8 cellular contexts compared by ENCODE assay signal in the genomic region with DNA sequence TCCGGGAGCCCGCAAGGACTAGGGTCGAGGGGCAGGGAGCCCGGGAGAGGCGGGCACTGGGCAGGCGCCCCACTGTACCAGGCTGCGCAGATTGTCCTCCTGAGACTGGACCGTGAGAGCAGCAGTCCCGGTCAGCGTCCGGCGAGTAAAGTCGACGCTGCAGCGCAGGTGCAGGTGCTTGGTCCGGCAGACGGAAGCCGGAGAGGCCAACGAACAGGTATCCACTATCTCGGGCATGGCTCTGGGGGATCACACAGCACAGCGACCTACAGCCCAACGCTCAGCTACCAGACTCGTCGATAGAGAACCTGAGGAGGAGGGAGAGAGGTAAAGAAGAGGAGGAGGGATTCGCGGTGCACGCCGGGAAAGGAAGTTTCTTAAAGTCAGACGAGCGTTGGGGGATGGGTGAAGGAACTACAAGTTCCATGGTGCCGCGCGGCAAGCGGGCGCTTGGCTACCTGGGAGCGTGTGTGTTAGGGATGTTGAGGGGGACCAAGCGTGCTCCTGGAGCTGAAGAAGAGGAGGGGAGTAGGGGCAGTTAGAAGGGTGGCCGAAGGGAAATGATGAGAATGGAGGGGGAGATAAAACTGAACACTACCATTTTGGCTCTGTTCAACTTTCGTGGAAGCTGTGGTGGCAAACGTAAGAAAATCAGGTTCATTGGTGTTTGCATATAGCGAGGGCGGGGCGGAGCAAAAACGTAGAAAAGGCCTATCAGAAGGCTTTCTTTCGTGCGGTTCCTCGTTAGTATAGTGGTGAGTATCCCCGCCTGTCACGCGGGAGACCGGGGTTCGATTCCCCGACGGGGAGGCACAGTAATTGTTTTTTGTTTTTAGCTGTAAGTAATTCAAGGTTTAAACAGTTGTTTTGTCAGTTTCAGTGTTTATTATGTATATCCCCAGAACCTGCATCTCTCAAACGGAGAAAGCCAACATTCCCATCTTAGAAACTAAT. TPM values are rescaled to one million over a fixed set of nuclear protein-coding genes. Genes with fewer than 3 reads are reported as not detected.
DNase-seq lines count a peak whose midpoint lies in the region; ATAC-seq and TF ChIP-seq lines count a peak whose summit lies in the region.

LTA4H (minus strand) TSS at position 305 of the 954 bp plus-strand sequence; CDS start at position 237, 68 bp downstream.

- TF ChIP-seq POLR2A in adrenal gland (IDR thresholded peaks at IDR 0.05): peak; percentile 89 to 95
- peak in 3 of 4 donors; percentile 60 to 96 (median 92) for TF ChIP-seq POLR2A in upper lobe of left lung (IDR thresholded peaks at IDR 0.05)

- in situ Hi-C loops in GM13976 (cut with MboI; ENCODE audit: low sequenced_read_pairs, unreplicated experiment): no loop called here

- H3K36me3 ChIP-seq in adrenal gland (replicated peaks in 1 of 2) (no peaks in the 10 kb centered on the region), heart right ventricle (no peaks in the 10 kb centered on the region), upper lobe of left lung (no peaks in the 10 kb centered on the region)

- H3K27me3 ChIP-seq in adrenal gland (no peaks in the 10 kb centered on the region), heart right ventricle (no peaks in the 10 kb centered on the region), upper lobe of left lung (no peaks in the 10 kb centered on the region)

- H3K4me3 ChIP-seq in adrenal gland: peak within 1 kb of the TSS; percentile 75 to 92 (median 84)
- H3K4me3 ChIP-seq in heart right ventricle: peak within 1 kb of the TSS; percentile 60 to 97 (median 88)
- H3K4me3 ChIP-seq in upper lobe of left lung: peak within 1 kb of the TSS; percentile 77 to 95 (median 84)

- 0% methylated on average over 41 to 55 of the region's 55 CpGs for WGBS in adrenal gland, 4 donors
- WGBS in heart right ventricle, 2 donors: 0 to 1% methylated on average over 55 of the region's 55 CpGs
- WGBS in upper lobe of left lung, 2 donors: 0 to 1% methylated on average over 53 to 55 of the region's 55 CpGs

- H3K4me1 ChIP-seq in adrenal gland (replicated peaks in 1 of 2) (peaks cover 21 to 32% of the 10 kb centered on the region in 2 donors), heart right ventricle (peaks cover 0 to 50% (median 20%) of the 10 kb centered on the region in 9 donors), upper lobe of left lung (peaks cover 0 to 35% (median 19%) of the 10 kb centered on the region in 4 donors)

- TF ChIP-seq CTCF in GM13976 (IDR thresholded peaks at IDR 0.05; ENCODE audit: borderline replicate concordance, control extremely low read depth, extremely low read depth, insufficient read depth, missing control alignments): no peak
- no peak for TF ChIP-seq CTCF in adrenal gland (IDR thresholded peaks at IDR 0.05)
- no peak for TF ChIP-seq CTCF in heart right ventricle (IDR thresholded peaks at IDR 0.05)
- peak in 1 of 6 experiments; percentile 19 for TF ChIP-seq CTCF in upper lobe of left lung (IDR thresholded peaks at IDR 0.05)

- peak in 1 of 4 donors; percentile 4 for TF ChIP-seq EP300 in upper lobe of left lung (IDR thresholded peaks at IDR 0.05)

- H3K9me3 ChIP-seq in adrenal gland (replicated peaks in 1 of 3) (no peaks in the 10 kb centered on the region), heart right ventricle (no peaks in the 10 kb centered on the region), upper lobe of left lung (no peaks in the 10 kb centered on the region)

- ATAC-seq in HG02852 (IDR thresholded peaks at IDR 0.05; ENCODE audit: unreplicated experiment): peak; percentile 89
- ATAC-seq in heart right ventricle: peak; percentile 98 to 99 (median 99)
- peak; percentile 98 for ATAC-seq in upper lobe of left lung (ENCODE audit: low FRiP score in 2 of 2)

- intact Hi-C loops in adrenal gland (cut with DNase I) (no loop called here), heart right ventricle (cut with DNase I) (loop anchor here in 1 of 10 donors (10.0 kb wide), 1 partner anchor 369 kb away; the partner anchor contains the start of gene CDK17), posterior cingulate gyrus (cut with DNase I) (loop anchor here (10.0 kb wide), 1 partner anchor 369 kb away; the partner anchor contains the start of gene CDK17)

- H3K27ac ChIP-seq in adrenal gland: peak within 1 kb of the TSS; percentile 54 to 87 (median 75)
- peak within 1 kb of the TSS; percentile 14 to 89 (median 80) for H3K27ac ChIP-seq in heart right ventricle
- peak within 1 kb of the TSS; percentile 78 to 97 (median 88) for H3K27ac ChIP-seq in upper lobe of left lung

- DNase-seq in GM13976 (ENCODE audit: low spot score) (peak; percentile 94), NCI-H1436 treated with DMSO at 0.1 percent for 48 hours (lab: John Stamatoyannopoulos, UW) (peak; percentile 98), T follicular helper cell (ENCODE audit: low read depth) (peak; percentile 95), adrenal gland (peak; percentile 97 to 99 (median 99)), heart right ventricle (peak; percentile 93 to 97), posterior cingulate gyrus (peak; percentile 94 to 99 (median 96)), upper lobe of left lung (peak; percentile 95 to 99)

RNA-seq across cellular contexts. Expression of gene LTA4H, which starts in this region (rescaled TPM):
- total RNA-seq in adrenal gland (100 to 1,000 TPM in 5 of 8 donors, 10 to 100 TPM in 3; 73.0 to 164 (median 110) TPM), heart right ventricle (10 to 100 TPM; 31.8 to 50.6 (median 39.4) TPM), upper lobe of left lung (100 to 1,000 TPM; 110 to 314 (median 254) TPM)
- polyA plus RNA-seq in adrenal gland (10 to 100 TPM; 61.8 to 89.8 (median 81.0) TPM), heart right ventricle (10 to 100 TPM; 25.2 to 25.6 TPM)

Comparison
In these comparisons a context has a peak if more than half of its experiments do, and no peak if none do; other contexts are left out.
1. Peak in every context shown above with its lines: DNase-seq, ATAC-seq, H3K4me3 ChIP-seq and H3K27ac ChIP-seq.